Comparison of ENCODE assay signal across 27 cellular contexts in the genomic region with DNA sequence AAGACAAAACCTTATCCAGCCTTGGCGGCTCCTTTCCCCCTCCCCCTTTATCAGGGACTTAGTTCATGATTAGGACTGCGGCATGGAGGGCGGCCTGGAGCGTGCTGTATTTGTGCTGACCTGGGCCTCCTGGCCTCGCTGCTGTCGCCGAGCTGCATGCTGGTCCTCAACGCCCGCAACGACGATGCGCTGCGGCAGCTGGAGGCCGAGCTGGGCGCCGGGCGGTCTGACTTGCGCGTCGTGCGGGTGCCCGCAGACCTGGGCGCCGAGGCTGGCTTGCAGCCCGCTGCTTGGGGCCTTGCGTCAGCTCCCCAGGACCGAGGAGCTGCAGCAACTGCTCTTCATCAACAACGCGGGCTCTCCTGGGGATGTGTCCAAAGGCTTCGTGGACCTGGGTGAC.
"Had no signal": no experiment of that assay in that cellular context is flagged by ENCODE, and none has a peak within 500 bp of the region (broad histone marks: within the 10 kb centered on the region; RNA-seq: fewer than 3 reads in every experiment).

No MANE protein-coding gene starts in this region.

- H3K4me1 ChIP-seq: left ventricle myocardium inferior, parathyroid adenoma, right atrium auricular region, right lobe of liver, thyroid gland, vagina had no signal

- H3K36me3 ChIP-seq: left ventricle myocardium inferior, right atrium auricular region, right lobe of liver, thyroid gland, vagina had no signal

- H3K9me3 Mint-ChIP-seq: memory B cell; natural killer cell treated with Interleukin-12 subunit alpha and Interleukin-12 subunit beta and Interleukin-15 and Interleukin-18, amount 100 ng/mL, for 72 hours; stimulated activated memory B cell treated with anti-CD40 and anti-IgM and Interleukin-4, amounts not matched to agents 10 μg/mL and 1 μg/mL and 100 μg/mL, for 72 hours; stimulated activated naive CD8-positive, alpha-beta T cell treated with anti-CD3 and anti-CD28 coated beads, Interleukin-15, amount 100 ng/mL, for 72 hours; type B pancreatic cell had no signal

- H3K79me2 ChIP-seq: parathyroid adenoma had no signal

- ATAC-seq: mucosa of descending colon; naive thymus-derived CD4-positive, alpha-beta T cell; right lobe of liver; stimulated activated memory B cell treated with anti-CD40 and anti-IgM and Interleukin-4, amounts not matched to agents 10 μg/mL and 1 μg/mL and 100 μg/mL, for 72 hours; stimulated activated naive CD8-positive, alpha-beta T cell treated with anti-CD3 and anti-CD28 coated beads, Interleukin-15, amount 100 ng/mL, for 72 hours had no signal

- H3K27me3 ChIP-seq: right atrium auricular region, right lobe of liver, thyroid gland, vagina had no signal

- H3K4me3 Mint-ChIP-seq: memory B cell; naive thymus-derived CD4-positive, alpha-beta T cell; natural killer cell treated with Interleukin-12 subunit alpha and Interleukin-12 subunit beta and Interleukin-15 and Interleukin-18, amount 100 ng/mL, for 72 hours; stimulated activated memory B cell treated with anti-CD40 and anti-IgM and Interleukin-4, amounts not matched to agents 10 μg/mL and 1 μg/mL and 100 μg/mL, for 72 hours; stimulated activated naive CD8-positive, alpha-beta T cell treated with anti-CD3 and anti-CD28 coated beads, Interleukin-15, amount 100 ng/mL, for 72 hours; type B pancreatic cell had no signal

- H3K4me2 ChIP-seq: smooth muscle cell had no signal

- H3K4me1 Mint-ChIP-seq: memory B cell; naive thymus-derived CD4-positive, alpha-beta T cell; stimulated activated memory B cell treated with anti-CD40 and anti-IgM and Interleukin-4, amounts not matched to agents 10 μg/mL and 1 μg/mL and 100 μg/mL, for 72 hours; stimulated activated naive CD8-positive, alpha-beta T cell treated with anti-CD3 and anti-CD28 coated beads, Interleukin-15, amount 100 ng/mL, for 72 hours had no signal

- H3K27ac Mint-ChIP-seq: memory B cell; naive thymus-derived CD4-positive, alpha-beta T cell; progenitor cell of endocrine pancreas; stimulated activated memory B cell treated with anti-CD40 and anti-IgM and Interleukin-4, amounts not matched to agents 10 μg/mL and 1 μg/mL and 100 μg/mL, for 72 hours; stimulated activated naive CD8-positive, alpha-beta T cell treated with anti-CD3 and anti-CD28 coated beads, Interleukin-15, amount 100 ng/mL, for 72 hours; type B pancreatic cell had no signal

- H3K27me3 Mint-ChIP-seq: stimulated activated memory B cell treated with anti-CD40 and anti-IgM and Interleukin-4, amounts not matched to agents 10 μg/mL and 1 μg/mL and 100 μg/mL, for 72 hours; stimulated activated naive CD8-positive, alpha-beta T cell treated with anti-CD3 and anti-CD28 coated beads, Interleukin-15, amount 100 ng/mL, for 72 hours; type B pancreatic cell had no signal

- H3K9me3 ChIP-seq: mucosa of descending colon, right atrium auricular region, right lobe of liver, thyroid gland, vagina had no signal

- H3K9ac ChIP-seq: parathyroid adenoma had no signal

- H3K4me3 ChIP-seq: left ventricle myocardium inferior, lung, mucosa of descending colon, right atrium auricular region, right lobe of liver, smooth muscle cell, thyroid gland, vagina had no signal

- DNase-seq: head of caudate nucleus; hippocampal formation; islet precursor cell; left ventricle myocardium inferior; midbrain; mucosa of descending colon; naive thymus-derived CD4-positive, alpha-beta T cell; nucleus accumbens; right lobe of liver; stimulated activated CD4-positive, alpha-beta T cell treated with anti-CD3 and anti-CD28 coated beads, Interleukin-1b, Interleukin-23, amount 100 ng/mL, for 48 hours; stimulated activated CD4-positive, alpha-beta T cell treated with anti-CD3 and anti-CD28 coated beads, Interleukin-2, amount 100 ng/mL, for 48 hours; stimulated activated CD4-positive, alpha-beta T cell treated with anti-CD3 and anti-CD28 coated beads, Interleukin-4, amount 100 ng/mL, for 4 hours; stimulated activated CD8-positive, alpha-beta memory T cell treated with anti-CD3 and anti-CD28 coated beads, Interleukin-4, amount 100 ng/mL, for 48 hours; stimulated activated naive CD4-positive, alpha-beta T cell treated with Interleukin-2 at 50 U/mL for 16 hours; stimulated activated naive CD8-positive, alpha-beta T cell treated with anti-CD3 and anti-CD28 coated beads, Interleukin-15, amount 100 ng/mL, for 72 hours; substantia nigra; thyroid gland had no signal

- H3K27ac ChIP-seq: left ventricle myocardium inferior, parathyroid adenoma, right atrium auricular region, right lobe of liver, thyroid gland, vagina had no signal

- H3K36me3 Mint-ChIP-seq: natural killer cell treated with Interleukin-12 subunit alpha and Interleukin-12 subunit beta and Interleukin-15 and Interleukin-18, amount 100 ng/mL, for 72 hours; stimulated activated memory B cell treated with anti-CD40 and anti-IgM and Interleukin-4, amounts not matched to agents 10 μg/mL and 1 μg/mL and 100 μg/mL, for 72 hours; type B pancreatic cell had no signal

- H2AFZ ChIP-seq: parathyroid adenoma had no signal
